Comparison of ENCODE assay signal across 9 cellular contexts in genomic region chr5:10735569-10736255, GRCh38. TPM values are rescaled to one million over a fixed set of nuclear protein-coding genes. Genes with fewer than 3 reads are reported as not detected.
DNase-seq lines count a peak whose midpoint lies in the region; ATAC-seq and TF ChIP-seq lines count a peak whose summit lies in the region.
"Had no signal": no experiment of that assay in that cellular context is flagged by ENCODE, and none has a peak within 500 bp of the region (broad histone marks: within the 10 kb centered on the region; RNA-seq: fewer than 3 reads in every experiment).

No MANE protein-coding gene starts in this region.

- H3K36me3 ChIP-seq in WERI-Rb-1 = peaks cover 20% of the 10 kb centered on the region

- peaks cover 4% of the 10 kb centered on the region for H3K9me3 ChIP-seq in WERI-Rb-1 (ENCODE audit: severe bottlenecking)

- ATAC-seq in GM18520 (IDR thresholded peaks at IDR 0.05; ENCODE audit: unreplicated experiment) (peak; percentile 48), GM21825 (IDR thresholded peaks at IDR 0.05; ENCODE audit: unreplicated experiment) (peak; percentile 82)

- H3K27me3 ChIP-seq in WERI-Rb-1 (ENCODE audit: insufficient read depth, low read depth, severe bottlenecking) = no peaks in the 10 kb centered on the region

- DNase-seq in HT-29 (ENCODE audit: low spot score) (peak; percentile 39), kidney glomerular epithelial cell (lab: John Stamatoyannopoulos, UW) (peak; percentile 57), anterior cingulate cortex (lab: John Stamatoyannopoulos, UW) (no peak), NCI-H2227 (lab: John Stamatoyannopoulos, UW; ENCODE audit: unreplicated experiment) (no peak), WERI-Rb-1 (no peak)
- DNase-seq in activated T-cell treated with anti-CD3 and anti-CD28 coated beads, Interleukin-2, amount 50 U/mL, for 48 hours = no peak
- DNase-seq: NCI-H526 treated with DMSO at 0.1 percent for 48 hours had no signal

- TF ChIP-seq CTCF in WERI-Rb-1 (IDR thresholded peaks at IDR 0.05; ENCODE audit: low read depth, low read length) = no peak

- H3K4me3 ChIP-seq in WERI-Rb-1 (ENCODE audit: low read depth, low read length) = no peak overlapping the region

- H3K27ac ChIP-seq in WERI-Rb-1 = no peak overlapping the region

RNA-seq across cellular contexts. Expression of gene DAP, which starts 25.3 kb away (rescaled TPM):
- 45.9 and 54.2 TPM in 2 replicates for total RNA-seq in HT-29 (2014; rRNA removed; shearing (Covaris generic))

Comparison
In these comparisons a context has a peak if more than half of its experiments do, and no peak if none do; other contexts are left out.
1. DNase-seq: peak in HT-29 (single experiment) and kidney glomerular epithelial cell (single experiment); none in anterior cingulate cortex (0 of 58), NCI-H2227 (single experiment), WERI-Rb-1 (single experiment) and activated T-cell treated with anti-CD3 and anti-CD28 coated beads, Interleukin-2, amount 50 U/mL, for 48 hours (0 of 2).